ENCODE assay signal across 8 cellular contexts in genomic region chr9:124764774-124765438, GRCh38. TPM values are rescaled to one million over a fixed set of nuclear protein-coding genes. Genes with fewer than 3 reads are reported as not detected.
DNase-seq lines count a peak whose midpoint lies in the region; ATAC-seq and TF ChIP-seq lines count a peak whose summit lies in the region.

No MANE protein-coding gene starts in this region.

- no peaks in the 10 kb centered on the region for H3K79me1 ChIP-seq in IMR-90 (ENCODE audit: low read depth in 1 of 2, low read length in 2 of 2)

- TF ChIP-seq EP300 in neural cell (conservative IDR thresholded peaks at IDR 0.05; ENCODE audit: poor library complexity, severe bottlenecking), result no peak

- H4K5ac ChIP-seq in IMR-90 (ENCODE audit: low read depth, low read length), result no peak overlapping the region

- no peak overlapping the region for H2AFZ ChIP-seq in IMR-90 (replicated peaks; ENCODE audit: low read length, poor library complexity)
- no peak overlapping the region for H2AFZ ChIP-seq in neural cell (ENCODE audit: low read depth, low read length)

- 100% methylated on average over 2 of the region's 6 CpGs; no CpG with 5 or more reads in 1 of the 2 experiments for WGBS in IMR-90 (ENCODE audit: extremely low coverage in 2 of 2, insufficient read length in 1 of 2), 2 experiments
- WGBS in spleen, 5 donors, result 53 to 68% (median 62%) methylated on average over 6 of the region's 6 CpGs

- no peaks in the 10 kb centered on the region for H3K9me2 ChIP-seq in neural cell (ENCODE audit: insufficient read depth, low read length)

- peaks cover 75% of the 10 kb centered on the region for H3K27me3 ChIP-seq in IMR-90 (ENCODE audit: control insufficient read depth, insufficient read depth, low read length)
- H3K27me3 ChIP-seq in neural cell (ENCODE audit: insufficient read depth, low read depth, low read length), result peaks cover 26% of the 10 kb centered on the region
- H3K27me3 ChIP-seq in spleen (replicated peaks in 1 of 7), result peaks cover 0 to 69% (median 43%) of the 10 kb centered on the region in 7 donors

- no peak overlapping the region for H3K27ac ChIP-seq in IMR-90 (ENCODE audit: insufficient read depth, low read length)
- H3K27ac ChIP-seq in neural cell (ENCODE audit: low read length), result no peak overlapping the region
- H3K27ac ChIP-seq in spleen, result no peak overlapping the region

- BruUV-seq in IMR-90 (replicated peaks; lab: Mats Ljungman, UMichigan), result no TSS peak

- in situ Hi-C loops in IMR-90 (cut with MboI; ENCODE audit: low sequenced_read_pairs), result no loop called here

- H3K9me1 ChIP-seq in IMR-90 (ENCODE audit: insufficient read depth, low read length), result no peaks in the 10 kb centered on the region

- no peak overlapping the region for H4K91ac ChIP-seq in IMR-90 (ENCODE audit: insufficient read depth, low read depth, low read length)

- peak; percentile 37 for ATAC-seq in IMR-90 (ENCODE audit: low read depth)

- no peaks in the 10 kb centered on the region for H3F3A ChIP-seq in neural cell (ENCODE audit: insufficient read depth, low read length, poor library complexity, severe bottlenecking)

- CTCF ChIA-PET in IMR-90 (lab: Yijun Ruan, JAX), result interaction anchor here (1.1 to 2.9 kb wide), 2 partner anchors 49 to 88 kb away, joined by 4 to 10 read pairs; partner anchors contain the start of gene WDR38

- H3K36me3 ChIP-seq in IMR-90 (ENCODE audit: control insufficient read depth, insufficient read depth, low read length), result no peaks in the 10 kb centered on the region
- H3K36me3 ChIP-seq in neural cell (ENCODE audit: insufficient read depth, low read length), result no peaks in the 10 kb centered on the region
- H3K36me3 ChIP-seq in spleen, result no peaks in the 10 kb centered on the region

- H3K4me1 ChIP-seq in IMR-90 (ENCODE audit: control insufficient read depth, insufficient read depth, low read length) (no peaks in the 10 kb centered on the region), spleen (peaks cover 8 to 45% (median 15%) of the 10 kb centered on the region in 6 donors)

- H3K4me3 ChIP-seq in GM12865 (ENCODE audit: low read depth, low read length), result peak overlapping the region; percentile 7; the same call in 1 of the 2 replicates
- H3K4me3 ChIP-seq in IMR-90 (ENCODE audit: insufficient read depth, low read depth, low read length), result no peak overlapping the region
- no peak overlapping the region for H3K4me3 ChIP-seq in neural cell (ENCODE audit: low read length)
- H3K4me3 ChIP-seq in spleen, result no peak overlapping the region

- H4K20me1 ChIP-seq in IMR-90 (ENCODE audit: insufficient read depth, low read length) (peaks cover 9% of the 10 kb centered on the region; the same call in 1 of the 2 replicates), neural cell (ENCODE audit: insufficient read depth) (no peaks in the 10 kb centered on the region)

- H3K9me3 ChIP-seq in IMR-90 (ENCODE audit: control insufficient read depth, insufficient read depth, low read length), result no peaks in the 10 kb centered on the region
- H3K9me3 ChIP-seq in neural cell (ENCODE audit: low read length), result no peaks in the 10 kb centered on the region
- H3K9me3 ChIP-seq in spleen, result no peaks in the 10 kb centered on the region

- TF ChIP-seq CTCF in GM12865 (IDR thresholded peaks at IDR 0.05; ENCODE audit: insufficient read depth, low read depth, low read length, missing control alignments), result peak; percentile 27
- TF ChIP-seq CTCF in IMR-90 (conservative IDR thresholded peaks at IDR 0.05; ENCODE audit: low read depth, low read length), result peak; percentile 40
- peak; percentile 67 for TF ChIP-seq CTCF in neural cell (IDR thresholded peaks at IDR 0.05; ENCODE audit: poor library complexity, severe bottlenecking)
- no peak for TF ChIP-seq CTCF in spleen (IDR thresholded peaks at IDR 0.05 in 8 of 11, conservative IDR thresholded peaks at IDR 0.05 in 3 of 11)

- H3K18ac ChIP-seq in IMR-90 (ENCODE audit: low read depth, low read length), result no peak overlapping the region

- no peak overlapping the region for H3K23ac ChIP-seq in IMR-90 (ENCODE audit: low read depth, low read length)

- no peak overlapping the region for H2BK15ac ChIP-seq in IMR-90 (ENCODE audit: low read depth, low read length)

- H3K14ac ChIP-seq in IMR-90 (replicated peaks; ENCODE audit: low read depth, low read length), result no peak overlapping the region

- H3K4me2 ChIP-seq in IMR-90 (ENCODE audit: low read depth, low read length) (no peak overlapping the region), neural cell (ENCODE audit: low read length) (no peak overlapping the region)

- no peak overlapping the region for H2BK5ac ChIP-seq in IMR-90 (ENCODE audit: low read depth, low read length, poor library complexity, severe bottlenecking)

- dilution Hi-C loops in IMR-90 (cut with HindIII; ENCODE audit: low sequenced_read_pairs, unreplicated experiment), result no loop called here

- no peak overlapping the region for H3K4ac ChIP-seq in IMR-90 (ENCODE audit: low read depth, low read length)

- H2AK5ac ChIP-seq in IMR-90 (ENCODE audit: low read depth, low read length), result no peak overlapping the region

- TF ChIP-seq POLR2A in IMR-90 (IDR thresholded peaks at IDR 0.05; ENCODE audit: low read depth, low read length), result no peak
- no peak for TF ChIP-seq POLR2A in spleen (IDR thresholded peaks at IDR 0.05)

- H2BK20ac ChIP-seq in IMR-90 (ENCODE audit: low read depth, low read length), result no peak overlapping the region

- intact Hi-C loops in IMR-90 (cut with micrococcal nuclease) (loop anchor here (2.0 kb wide), 1 partner anchor 52 kb away; no protein-coding TSS in a partner anchor), spleen (cut with DNase I; ENCODE audit: low total_unique reads) (no loop called here)

- H3K56ac ChIP-seq in IMR-90 (ENCODE audit: extremely low read depth, insufficient read depth, low read length), result no peak overlapping the region

- H3K9ac ChIP-seq in IMR-90 (ENCODE audit: low read depth, low read length) (no peak overlapping the region), neural cell (ENCODE audit: low read length) (no peak overlapping the region)

- H2BK120ac ChIP-seq in IMR-90 (ENCODE audit: low read depth, low read length), result no peak overlapping the region

- H4K8ac ChIP-seq in IMR-90 (ENCODE audit: low read depth in 2 of 2, low read length in 2 of 2), result no peak overlapping the region

- H3K79me2 ChIP-seq in neural cell (replicated peaks; ENCODE audit: insufficient read depth, low read length), result peaks cover 53% of the 10 kb centered on the region

- DNase-seq in GM12865 (ENCODE audit: low read depth) (peak; percentile 73), IMR-90 (no peak), amniotic epithelial cell (ENCODE audit: low read depth) (peak; percentile 35), spleen (no peak)
- no peak for DNase-seq in activated T-cell treated with anti-CD3 and anti-CD28 coated beads, Interleukin-2, amount 50 U/mL, for 1 hour
- DNase-seq in activated CD4-positive, alpha-beta T cell treated with anti-CD3 and anti-CD28 coated beads, Interleukin-2, amount 50 U/mL, for 4 hours, result no peak
- no peak for DNase-seq in stimulated activated CD4-positive, alpha-beta T cell treated with anti-CD3 and anti-CD28 coated beads, Interleukin-2, amount 100 ng/mL, for 48 hours

- POLR2A ChIA-PET in IMR-90 (lab: Charles Lee; ENCODE audit: unreplicated experiment), result no interaction called here

- no peak overlapping the region for H2AK9ac ChIP-seq in IMR-90 (replicated peaks; ENCODE audit: low read depth, low read length, poor library complexity)

- TF ChIP-seq RAD21 in IMR-90 (IDR thresholded peaks at IDR 0.05; ENCODE audit: low read length), result peak; percentile 42
- TF ChIP-seq RAD21 in neural cell (conservative IDR thresholded peaks at IDR 0.05), result peak; percentile 64

TF ChIP-seq in IMR-90, 13 proteins besides CTCF, POLR2A, EP300 and RAD21:
- TF ChIP-seq RCOR1 (IDR thresholded peaks at IDR 0.05; ENCODE audit: insufficient replicate concordance, low read length) (no peak), SMC3 (IDR thresholded peaks at IDR 0.05; ENCODE audit: low read depth, low read length) (peak; percentile 18; the same call in 1 of the 2 replicates), FOS (IDR thresholded peaks at IDR 0.05; ENCODE audit: low read depth, low read length) (no peak)

TF ChIP-seq in neural cell, 6 proteins besides CTCF, POLR2A, EP300 and RAD21 (continues in another document):
- no peak for TF ChIP-seq EZH2 (IDR thresholded peaks at IDR 0.05; ENCODE audit: borderline replicate concordance, insufficient read depth, low read length, poor library complexity, severe bottlenecking)

RNA-seq across cellular contexts. Expression of gene NR6A1, which starts 6.2 kb away (rescaled TPM):
- total RNA-seq in IMR-90 (2012; rRNA removed), result 0.28 and 0.36 TPM in 2 replicates
- polyA plus RNA-seq in IMR-90 (2012; rRNA removed), result 0.10 and 0.14 TPM in 2 replicates
- 0.03 TPM in 2 replicates for polyA plus RNA-seq in IMR-90 (2012; cell fraction: cytosol; rRNA removed)
- 0.46 and 0.58 TPM in 2 replicates for polyA plus RNA-seq in IMR-90 (2012; cell fraction: nucleus; rRNA removed; ENCODE audit: low replicate concordance)
- 2.6 and 4.3 TPM in 2 replicates for polyA plus RNA-seq in neural cell
- 12.0 and 14.9 TPM in 2 replicates for polyA minus RNA-seq in neural cell
- 1 to 10 TPM; 1.7 to 3.7 (median 2.5) TPM for total RNA-seq in spleen
- under 1 TPM; 0.14 to 0.35 (median 0.24) TPM for polyA plus RNA-seq in spleen

RNA-seq across cellular contexts. Expression of gene OLFML2A, which starts 12.0 kb away (rescaled TPM):
- total RNA-seq in IMR-90 (2012; rRNA removed), result 1.4 and 2.0 TPM in 2 replicates
- polyA plus RNA-seq in IMR-90 (2012; rRNA removed), result 4.7 and 5.9 TPM in 2 replicates
- polyA plus RNA-seq in IMR-90 (2012; cell fraction: cytosol; rRNA removed), result 5.6 and 18.2 TPM in 2 replicates
- polyA plus RNA-seq in IMR-90 (2012; cell fraction: nucleus; rRNA removed; ENCODE audit: low replicate concordance), result 4.1 and 7.9 TPM in 2 replicates
- polyA plus RNA-seq in neural cell, result 0.15 and 0.48 TPM in 2 replicates
- 0.46 and 0.49 TPM in 2 replicates for polyA minus RNA-seq in neural cell
- 100 to 1,000 TPM in 6 of 7 donors, 10 to 100 TPM in 1; 44.0 to 187 (median 139) TPM for total RNA-seq in spleen
- 10 to 100 TPM in 1 of 3 donors, 1 to 10 TPM in 2; 3.0 to 12.5 (median 3.2) TPM for polyA plus RNA-seq in spleen

Comparison
In these comparisons a context has a peak if more than half of its experiments do, and no peak if none do; other contexts are left out.
1. DNase-seq: peak in GM12865 (single experiment) and amniotic epithelial cell (single experiment); none in IMR-90 (single experiment), activated T-cell treated with anti-CD3 and anti-CD28 coated beads, Interleukin-2, amount 50 U/mL, for 1 hour (single experiment), activated CD4-positive, alpha-beta T cell treated with anti-CD3 and anti-CD28 coated beads, Interleukin-2, amount 50 U/mL, for 4 hours (0 of 2), spleen (single experiment) and stimulated activated CD4-positive, alpha-beta T cell treated with anti-CD3 and anti-CD28 coated beads, Interleukin-2, amount 100 ng/mL, for 48 hours (0 of 2).
2. CTCF ChIP-seq: peak in GM12865 (single experiment), IMR-90 (single experiment) and neural cell (single experiment); none in spleen (0 of 11).